ENCODE assay signal across 8 cellular contexts in the genomic region with DNA sequence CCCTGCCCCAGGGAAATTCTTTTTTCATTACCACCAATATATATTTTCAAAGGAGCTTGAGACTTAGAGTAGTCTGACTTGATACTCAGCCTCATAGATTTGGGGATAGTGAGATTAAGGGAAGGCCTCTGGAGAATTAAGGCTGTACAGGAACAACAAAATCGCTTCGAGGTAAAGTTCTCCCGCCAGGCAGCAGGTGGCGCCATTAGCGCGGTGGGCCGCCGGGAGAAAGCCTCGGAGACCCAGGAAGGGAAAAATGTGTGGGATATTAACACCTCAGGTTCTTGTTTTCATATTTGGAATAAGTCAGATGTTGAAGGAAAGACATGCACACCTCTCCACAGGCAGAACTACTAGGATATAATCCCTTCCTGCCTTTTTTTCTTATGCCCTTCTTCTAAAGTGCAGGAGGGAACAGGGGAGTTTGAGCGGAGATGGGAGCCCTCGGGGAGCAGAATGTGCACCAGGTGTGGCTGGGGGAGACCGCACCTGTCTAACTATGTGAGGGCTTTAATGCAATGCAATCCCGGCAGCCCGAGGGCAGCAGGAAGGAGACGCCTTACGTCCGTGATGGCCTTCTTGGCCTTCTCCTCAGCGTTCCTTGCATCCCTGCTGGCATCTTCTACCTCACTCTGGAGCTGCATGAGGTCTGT. TPM values are rescaled to one million over a fixed set of nuclear protein-coding genes. Genes with fewer than 3 reads are reported as not detected.
DNase-seq lines count a peak whose midpoint lies in the region; ATAC-seq and TF ChIP-seq lines count a peak whose summit lies in the region.

No MANE protein-coding gene starts in this region.

- no peaks in the 10 kb centered on the region for H3K9me3 Mint-ChIP-seq in natural killer cell
- no peaks in the 10 kb centered on the region for H3K9me3 Mint-ChIP-seq in natural killer cell treated with Interleukin-12 subunit alpha and Interleukin-12 subunit beta and Interleukin-15 and Interleukin-18, amount 100 ng/mL, for 72 hours

- no peaks in the 10 kb centered on the region for H3K27me3 ChIP-seq in neural cell (ENCODE audit: insufficient read depth, low read depth, low read length)

- TF ChIP-seq RAD21 in neural cell (conservative IDR thresholded peaks at IDR 0.05), result peak; percentile 50

- no peaks in the 10 kb centered on the region for H3K27me3 Mint-ChIP-seq in natural killer cell (ENCODE audit: low read depth in 2 of 2)
- no peaks in the 10 kb centered on the region for H3K27me3 Mint-ChIP-seq in natural killer cell treated with Interleukin-12 subunit alpha and Interleukin-12 subunit beta and Interleukin-15 and Interleukin-18, amount 100 ng/mL, for 72 hours

- H3K27ac ChIP-seq in neural cell (ENCODE audit: low read length), result no peak overlapping the region

- TF ChIP-seq EP300 in neural cell (conservative IDR thresholded peaks at IDR 0.05; ENCODE audit: poor library complexity, severe bottlenecking), result no peak

- no peak overlapping the region for H3K27ac Mint-ChIP-seq in natural killer cell
- no peak overlapping the region for H3K27ac Mint-ChIP-seq in natural killer cell treated with Interleukin-12 subunit alpha and Interleukin-12 subunit beta and Interleukin-15 and Interleukin-18, amount 100 ng/mL, for 72 hours

- H3K79me2 ChIP-seq in neural cell (replicated peaks; ENCODE audit: insufficient read depth, low read length), result no peaks in the 10 kb centered on the region

- TF ChIP-seq CTCF in natural killer cell (IDR thresholded peaks at IDR 0.05) (peak; percentile 68), cardiac fibroblast (IDR thresholded peaks at IDR 0.05; ENCODE audit: low read depth, low read length) (peak; percentile 90), neural cell (IDR thresholded peaks at IDR 0.05; ENCODE audit: poor library complexity, severe bottlenecking) (peak; percentile 58)

- no peak overlapping the region for H3K4me2 ChIP-seq in neural cell (ENCODE audit: low read length)

- no peak overlapping the region for H3K4me3 Mint-ChIP-seq in natural killer cell
- H3K4me3 Mint-ChIP-seq in natural killer cell treated with Interleukin-12 subunit alpha and Interleukin-12 subunit beta and Interleukin-15 and Interleukin-18, amount 100 ng/mL, for 72 hours, result no peak overlapping the region

- H3K9ac ChIP-seq in neural cell (ENCODE audit: low read length), result no peak overlapping the region

- no peaks in the 10 kb centered on the region for H3K4me1 Mint-ChIP-seq in natural killer cell
- H3K4me1 Mint-ChIP-seq in natural killer cell treated with Interleukin-12 subunit alpha and Interleukin-12 subunit beta and Interleukin-15 and Interleukin-18, amount 100 ng/mL, for 72 hours (ENCODE audit: low read depth in 2 of 2), result no peaks in the 10 kb centered on the region

- DNase-seq in natural killer cell (no peak), NCI-H82 treated with DMSO at 0.1 percent for 48 hours (lab: John Stamatoyannopoulos, UW; ENCODE audit: unreplicated experiment) (peak; percentile 51), cardiac fibroblast (ENCODE audit: low read depth in 2 of 2) (peak; percentile 43 to 50), medulla oblongata (ENCODE audit: extremely low spot score) (no peak), NCI-H2081 (lab: John Stamatoyannopoulos, UW) (no peak)
- no peak for DNase-seq in natural killer cell treated with Interleukin-12 subunit alpha and Interleukin-12 subunit beta and Interleukin-15 and Interleukin-18, amount 100 ng/mL, for 72 hours (ENCODE audit: low spot score)

- no peaks in the 10 kb centered on the region for H3F3A ChIP-seq in neural cell (ENCODE audit: insufficient read depth, low read length, poor library complexity, severe bottlenecking)

- no peak for ATAC-seq in natural killer cell
- no peak for ATAC-seq in natural killer cell treated with Interleukin-12 subunit alpha and Interleukin-12 subunit beta and Interleukin-15 and Interleukin-18, amount 100 ng/mL, for 72 hours
- ATAC-seq in GM21381 (IDR thresholded peaks at IDR 0.05; ENCODE audit: unreplicated experiment), result no peak

- H3K4me3 ChIP-seq in cardiac fibroblast (replicated peaks in 1 of 2; ENCODE audit: low read depth in 2 of 2, low read length in 2 of 2) (no peak overlapping the region), neural cell (ENCODE audit: low read length) (no peak overlapping the region)

- no peak overlapping the region for H2AFZ ChIP-seq in neural cell (ENCODE audit: low read depth, low read length)

- no peaks in the 10 kb centered on the region for H3K36me3 ChIP-seq in neural cell (ENCODE audit: insufficient read depth, low read length)

- no peaks in the 10 kb centered on the region for H4K20me1 ChIP-seq in neural cell (ENCODE audit: insufficient read depth)

- intact Hi-C loops in natural killer cell (cut with micrococcal nuclease), result no loop called here

- no peaks in the 10 kb centered on the region for H3K36me3 Mint-ChIP-seq in natural killer cell
- peaks cover 6% of the 10 kb centered on the region for H3K36me3 Mint-ChIP-seq in natural killer cell treated with Interleukin-12 subunit alpha and Interleukin-12 subunit beta and Interleukin-15 and Interleukin-18, amount 100 ng/mL, for 72 hours

- no peaks in the 10 kb centered on the region for H3K9me2 ChIP-seq in neural cell (ENCODE audit: insufficient read depth, low read length)

- H3K9me3 ChIP-seq in neural cell (ENCODE audit: low read length), result no peaks in the 10 kb centered on the region

TF ChIP-seq in neural cell, 6 proteins besides CTCF, POLR2A, EP300 and RAD21:
- TF ChIP-seq SMC3 (conservative IDR thresholded peaks at IDR 0.05; ENCODE audit: poor library complexity) (peak; percentile 62), POLR2AphosphoS5 (IDR thresholded peaks at IDR 0.05) (no peak)
TF ChIP-seq in neural cell: peak in this region for 1.

RNA-seq across cellular contexts. Expression of gene MYH3, which starts 25.9 kb away (rescaled TPM):
- 1 to 10 TPM; 4.3 to 6.6 (median 6.2) TPM for total RNA-seq in natural killer cell
- total RNA-seq in natural killer cell treated with Interleukin-12 subunit alpha and Interleukin-12 subunit beta and Interleukin-15 and Interleukin-18, amount 100 ng/mL, for 72 hours, result 1 to 10 TPM; 4.2 to 5.9 TPM
- polyA plus RNA-seq in neural cell, result 0.74 and 3.2 TPM in 2 replicates
- polyA minus RNA-seq in neural cell, result 0.49 and 2.0 TPM in 2 replicates

Comparison
In these comparisons a context has a peak if more than half of its experiments do, and no peak if none do; other contexts are left out.
1. DNase-seq: peak in NCI-H82 treated with DMSO at 0.1 percent for 48 hours (single experiment) and cardiac fibroblast (2 of 2); none in natural killer cell (single experiment), natural killer cell treated with Interleukin-12 subunit alpha and Interleukin-12 subunit beta and Interleukin-15 and Interleukin-18, amount 100 ng/mL, for 72 hours (single experiment), medulla oblongata (single experiment) and NCI-H2081 (0 of 2).
2. Peak in every context shown above with its lines, with median percentiles within 50 percentile points of each other: CTCF ChIP-seq.